In genomic region chr5:170597109-170597741, GRCh38 we compare ENCODE assay signal across 7 cellular contexts.
A peak's percentile ranks its signal among the peaks of the same experiment; 100 is the strongest.
DNase-seq lines count a peak whose midpoint lies in the region; ATAC-seq, FAIRE-seq and TF ChIP-seq lines count a peak whose summit lies in the region.

No MANE protein-coding gene starts in this region.

- peak; percentile 31 for DNase-seq in GOT3 (lab: John Stamatoyannopoulos, UW)
- peak; percentile 99 for DNase-seq in RCC 7860 (ENCODE audit: low spot score)
- peak; percentile 81 for DNase-seq in epithelial cell of proximal tubule (ENCODE audit: low read depth)
- DNase-seq in stimulated activated CD4-positive, alpha-beta T cell treated with anti-CD3 and anti-CD28 coated beads, TNF-alpha, amount 100 ng/mL, for 24 hours (ENCODE audit: low read depth in 3 of 3), result peak; percentile 4 to 54 (median 6)
- no peak for DNase-seq in NCI-H2107 treated with DMSO at 0.1 percent for 48 hours (lab: John Stamatoyannopoulos, UW; ENCODE audit: unreplicated experiment)
- no peak for DNase-seq in SHP77 (lab: John Stamatoyannopoulos, UW)

- TF ChIP-seq CTCF in epithelial cell of proximal tubule (conservative IDR thresholded peaks at IDR 0.05; ENCODE audit: low read depth, low read length), result no peak

- no peak overlapping the region for H3K4me3 ChIP-seq in epithelial cell of proximal tubule (ENCODE audit: low read depth, low read length)

- ATAC-seq in HG03159 (IDR thresholded peaks at IDR 0.05; ENCODE audit: unreplicated experiment), result no peak

- FAIRE-seq in RCC 7860 (lab: Jason Lieb, UNC), result peak; percentile 99

Comparison
In these comparisons a context has a peak if more than half of its experiments do, and no peak if none do; other contexts are left out.
1. DNase-seq: peak in GOT3 (single experiment), RCC 7860 (single experiment), epithelial cell of proximal tubule (single experiment) and stimulated activated CD4-positive, alpha-beta T cell treated with anti-CD3 and anti-CD28 coated beads, TNF-alpha, amount 100 ng/mL, for 24 hours (3 of 3); none in NCI-H2107 treated with DMSO at 0.1 percent for 48 hours (single experiment) and SHP77 (0 of 2).